27 cellular contexts compared by ENCODE assay signal in the genomic region with DNA sequence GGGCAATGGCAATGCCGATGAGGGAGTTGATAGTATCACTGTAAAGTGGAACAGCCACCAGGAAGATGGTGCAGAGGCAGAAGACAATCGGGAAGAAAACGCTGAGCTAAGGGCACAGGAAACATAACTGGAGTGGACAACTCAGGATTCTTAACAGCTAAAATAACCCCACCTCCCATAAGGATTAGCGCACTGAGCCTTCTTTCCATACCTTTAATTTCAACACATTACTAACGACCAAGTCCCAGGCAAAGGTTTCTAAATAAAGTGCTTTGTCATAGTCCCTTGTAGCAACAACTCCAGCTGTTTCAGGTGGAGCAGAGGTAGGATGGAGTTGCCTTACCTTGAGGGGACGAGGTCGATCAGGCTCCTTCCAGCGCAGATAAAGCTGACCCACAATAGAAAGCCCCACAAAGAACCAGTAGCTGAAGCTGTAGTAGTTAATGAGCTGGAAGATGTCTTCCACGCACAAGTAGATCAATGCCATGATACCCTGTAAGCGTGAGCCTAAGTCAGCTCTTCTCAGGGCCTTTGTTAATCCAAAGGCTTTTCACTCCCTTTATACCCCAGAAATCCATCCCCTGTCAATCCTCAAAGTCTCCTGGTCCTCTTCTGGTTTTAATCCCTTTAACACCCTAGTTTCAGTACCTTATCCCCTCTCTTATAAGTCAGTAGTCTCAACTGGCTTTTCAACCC. TPM values are rescaled to one million over a fixed set of nuclear protein-coding genes. Genes with fewer than 3 reads are reported as not detected.
DNase-seq lines count a peak whose midpoint lies in the region; ATAC-seq and TF ChIP-seq lines count a peak whose summit lies in the region.
"Had no signal": no experiment of that assay in that cellular context is flagged by ENCODE, and none has a peak within 500 bp of the region (broad histone marks: within the 10 kb centered on the region; RNA-seq: fewer than 3 reads in every experiment).

No MANE protein-coding gene starts in this region.

- H3K4me3 Mint-ChIP-seq in CD4-positive, CD25-positive, alpha-beta regulatory T cell = peak overlapping the region in 1 of 4 donors; percentile 34
- peak overlapping the region; percentile 12 for H3K4me3 Mint-ChIP-seq in endothelial cell (ENCODE audit: unreplicated experiment)
- H3K4me3 Mint-ChIP-seq: activated naive CD8-positive, alpha-beta T cell treated with anti-CD3 and anti-CD28 coated beads, Interleukin-2, amount 10 ng/mL, durations not matched to agents 7 days and 5 days; T-cell had no signal

- no peaks in the 10 kb centered on the region for H3K9me3 ChIP-seq in CD4-positive, CD25-positive, alpha-beta regulatory T cell (ENCODE audit: control insufficient read depth in 2 of 2, low read length in 2 of 2)
- H3K9me3 ChIP-seq: prostate gland, sigmoid colon, SJSA1, testis had no signal

- ATAC-seq in CD4-positive, CD25-positive, alpha-beta regulatory T cell (ENCODE audit: low read depth in 2 of 2) = no peak
- ATAC-seq in HG03280 (IDR thresholded peaks at IDR 0.05; ENCODE audit: unreplicated experiment) = no peak
- no peak for ATAC-seq in HG03045 (IDR thresholded peaks at IDR 0.05; ENCODE audit: unreplicated experiment)
- ATAC-seq: left cardiac atrium, T-cell had no signal

- H3K27me3 ChIP-seq in CD4-positive, CD25-positive, alpha-beta regulatory T cell (ENCODE audit: control insufficient read depth, insufficient read depth, low read length) = no peaks in the 10 kb centered on the region
- H3K27me3 ChIP-seq: sigmoid colon, SJSA1, testis had no signal

- peaks cover 46% of the 10 kb centered on the region for H3K36me3 Mint-ChIP-seq in CD4-positive, CD25-positive, alpha-beta regulatory T cell
- H3K36me3 Mint-ChIP-seq in endothelial cell (ENCODE audit: low read depth, unreplicated experiment) = peaks cover 36% of the 10 kb centered on the region

- DNase-seq in NCI-H82 (lab: John Stamatoyannopoulos, UW) (peak; percentile 48), NCI-H82 treated with DMSO at 0.1 percent for 48 hours (lab: John Stamatoyannopoulos, UW; ENCODE audit: unreplicated experiment) (no peak), endothelial cell (ENCODE audit: low spot score) (no peak), DMS153 treated with DMSO at 0.1 percent for 48 hours (lab: John Stamatoyannopoulos, UW; ENCODE audit: unreplicated experiment) (no peak)
- no peak for DNase-seq in CD4-positive, CD25-positive, alpha-beta regulatory T cell
- DNase-seq: activated CD4-positive, alpha-beta T cell treated with anti-CD3 and anti-CD28 coated beads for 1 hour; activated naive CD8-positive, alpha-beta T cell treated with anti-CD3 and anti-CD28 coated beads, Interleukin-2, amount 10 ng/mL, durations not matched to agents 7 days and 5 days; activated T-cell treated with anti-CD3 and anti-CD28 coated beads, Interleukin-2, amount 50 U/mL, for 48 hours; caudate nucleus; DMS 273 treated with DMSO at 0.1 percent for 48 hours; IMR-90; left cardiac atrium; mammary epithelial cell; NCI-H1105; NCI-H1930; NCI-H69; sigmoid colon; stimulated activated CD4-positive, alpha-beta T cell treated with anti-CD3 and anti-CD28 coated beads, Interleukin-4, amount 100 ng/mL, for 4 hours; stimulated activated naive CD4-positive, alpha-beta T cell; T-cell; testis had no signal

- no peak overlapping the region for H3K4me3 ChIP-seq in CD4-positive, CD25-positive, alpha-beta regulatory T cell (ENCODE audit: low read depth, low read length)
- H3K4me3 ChIP-seq: prostate gland, sigmoid colon, SJSA1, testis had no signal

- TF ChIP-seq CTCF in endothelial cell (IDR thresholded peaks at IDR 0.05; ENCODE audit: unreplicated experiment) = no peak

- H3K27ac Mint-ChIP-seq in CD4-positive, CD25-positive, alpha-beta regulatory T cell = peak overlapping the region in 2 of 3 donors; percentile 67 to 77
- no peak overlapping the region for H3K27ac Mint-ChIP-seq in endothelial cell (ENCODE audit: unreplicated experiment)
- H3K27ac Mint-ChIP-seq: activated naive CD8-positive, alpha-beta T cell treated with anti-CD3 and anti-CD28 coated beads, Interleukin-2, amount 10 ng/mL, durations not matched to agents 7 days and 5 days; T-cell had no signal

- peaks cover 2 to 8% (median 5%) of the 10 kb centered on the region in 4 donors for H3K4me1 Mint-ChIP-seq in CD4-positive, CD25-positive, alpha-beta regulatory T cell
- H3K4me1 Mint-ChIP-seq in endothelial cell (ENCODE audit: unreplicated experiment) = peaks cover 5% of the 10 kb centered on the region

- H3K9me3 Mint-ChIP-seq in CD4-positive, CD25-positive, alpha-beta regulatory T cell = no peaks in the 10 kb centered on the region
- no peaks in the 10 kb centered on the region for H3K9me3 Mint-ChIP-seq in endothelial cell (ENCODE audit: unreplicated experiment)
- H3K9me3 Mint-ChIP-seq: activated naive CD8-positive, alpha-beta T cell treated with anti-CD3 and anti-CD28 coated beads, Interleukin-2, amount 10 ng/mL, durations not matched to agents 7 days and 5 days; T-cell had no signal

- no peaks in the 10 kb centered on the region for H3K27me3 Mint-ChIP-seq in CD4-positive, CD25-positive, alpha-beta regulatory T cell
- peaks cover 3% of the 10 kb centered on the region for H3K27me3 Mint-ChIP-seq in endothelial cell (ENCODE audit: unreplicated experiment)
- H3K27me3 Mint-ChIP-seq: activated naive CD8-positive, alpha-beta T cell treated with anti-CD3 and anti-CD28 coated beads, Interleukin-2, amount 10 ng/mL, durations not matched to agents 7 days and 5 days; T-cell had no signal

- 0 out of 2 replicates have a peak, but pooled peaks have one; percentile 10 for TF ChIP-seq POLR2A in Raji (IDR thresholded peaks at IDR 0.05; ENCODE audit: insufficient read depth, low read depth, low read length)

- H3K36me3 ChIP-seq in CD4-positive, CD25-positive, alpha-beta regulatory T cell (ENCODE audit: control insufficient read depth, insufficient read depth, low read length) = peaks cover 48% of the 10 kb centered on the region

- H3K4me1 ChIP-seq in CD4-positive, CD25-positive, alpha-beta regulatory T cell (ENCODE audit: control insufficient read depth, insufficient read depth, low read length, poor library complexity, severe bottlenecking) = no peaks in the 10 kb centered on the region
- H3K4me1 ChIP-seq: prostate gland, sigmoid colon, SJSA1, testis had no signal

- no peak overlapping the region for H3K27ac ChIP-seq in CD4-positive, CD25-positive, alpha-beta regulatory T cell (ENCODE audit: insufficient read depth, low read length, poor library complexity, severe bottlenecking)
- H3K27ac ChIP-seq: 22Rv1, prostate gland, sigmoid colon, SJSA1, testis had no signal

RNA-seq across cellular contexts. Expression of a gene that starts 7.7 kb away (rescaled TPM):
- 155 TPM for total RNA-seq in CD4-positive, CD25-positive, alpha-beta regulatory T cell
- 10 to 100 TPM; 62.6 to 85.2 (median 75.6) TPM for polyA plus RNA-seq in CD4-positive, CD25-positive, alpha-beta regulatory T cell
- total RNA-seq in endothelial cell (ENCODE audit: unreplicated experiment) = 168 TPM

RNA-seq across cellular contexts. Expression of a gene that starts 41.1 kb away (rescaled TPM):
- total RNA-seq in CD4-positive, CD25-positive, alpha-beta regulatory T cell = not detected
- polyA plus RNA-seq in CD4-positive, CD25-positive, alpha-beta regulatory T cell = under 1 TPM; 0.21 to 0.61 (median 0.50) TPM
- total RNA-seq in endothelial cell (ENCODE audit: unreplicated experiment) = 15.0 TPM

RNA-seq across cellular contexts. Expression of a gene that starts 55.5 kb away (rescaled TPM):
- 35.7 TPM for total RNA-seq in CD4-positive, CD25-positive, alpha-beta regulatory T cell
- polyA plus RNA-seq in CD4-positive, CD25-positive, alpha-beta regulatory T cell = 100 to 1,000 TPM; 129 to 148 (median 138) TPM
- total RNA-seq in endothelial cell (ENCODE audit: unreplicated experiment) = 126 TPM

Comparison
In these comparisons a context has a peak if more than half of its experiments do, and no peak if none do; other contexts are left out.
1. RNA of a gene that starts 41.1 kb away (total RNA-seq): 15.0 TPM in endothelial cell (single experiment); not detected in CD4-positive, CD25-positive, alpha-beta regulatory T cell (single experiment); every median in the first group is over 10 times any median in the second.